21 cellular contexts compared by ENCODE assay signal in the genomic region with DNA sequence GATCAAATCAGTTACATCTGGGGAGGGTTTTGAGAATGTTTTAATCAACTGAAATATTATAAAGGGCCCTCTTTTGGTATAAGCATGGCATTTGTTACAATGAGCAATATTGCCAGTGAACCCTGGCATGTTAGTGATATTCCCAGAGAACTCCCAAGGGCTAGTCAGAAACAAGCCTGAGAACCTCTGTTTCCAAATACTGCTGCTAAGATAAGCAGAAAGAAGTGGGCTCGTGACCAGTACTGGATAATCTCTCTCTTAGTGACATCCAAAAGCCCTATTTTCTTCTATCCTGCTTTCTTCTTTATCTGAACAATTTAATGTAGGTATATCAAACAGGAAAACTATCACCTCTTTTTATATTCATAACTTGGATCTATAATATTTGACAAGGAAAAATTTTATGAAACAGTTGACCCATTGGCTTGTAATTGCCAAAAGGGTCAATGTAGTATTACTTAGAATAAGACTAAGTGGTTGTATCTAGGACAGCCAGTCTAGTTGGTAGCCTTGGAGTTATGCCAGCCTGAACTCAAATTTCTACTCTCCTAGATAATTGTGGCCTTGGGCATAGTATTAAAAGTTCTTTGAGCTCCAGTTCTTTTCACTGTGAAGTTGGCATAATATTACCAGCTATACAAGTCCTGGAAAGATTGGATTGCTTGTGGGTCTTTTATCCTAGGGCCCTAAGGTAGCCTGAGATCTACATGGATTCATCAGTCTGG. TPM values are rescaled to one million over a fixed set of nuclear protein-coding genes. Genes with fewer than 3 reads are reported as not detected.
DNase-seq lines count a peak whose midpoint lies in the region; ATAC-seq lines count a peak whose summit lies in the region.
"Had no signal": no experiment of that assay in that cellular context is flagged by ENCODE, and none has a peak within 500 bp of the region (broad histone marks: within the 10 kb centered on the region; RNA-seq: fewer than 3 reads in every experiment).

No MANE protein-coding gene starts in this region.

- H3K4me3 ChIP-seq in subcutaneous abdominal adipose tissue (ENCODE audit: low read depth in 1 of 5, low read length in 5 of 5): no peak overlapping the region
- H3K4me3 ChIP-seq: GM23248, HAP-1 had no signal

- peak overlapping the region; percentile 71 for H3K27ac ChIP-seq in subcutaneous abdominal adipose tissue (ENCODE audit: low read depth, low read length)
- H3K27ac ChIP-seq: C4-2B, GM23248 had no signal

- peaks cover 69 to 98% (median 91%) of the 10 kb centered on the region in 5 donors for H3K36me3 ChIP-seq in subcutaneous abdominal adipose tissue (ENCODE audit: control insufficient read depth in 5 of 5, insufficient read depth in 5 of 5, low read length in 5 of 5)

- no peaks in the 10 kb centered on the region for H3K27me3 ChIP-seq in subcutaneous abdominal adipose tissue (ENCODE audit: control insufficient read depth in 5 of 5, insufficient read depth in 4 of 5, low read length in 5 of 5)

- DNase-seq in Right ventricle myocardium inferior (ENCODE audit: missing footprints) (no peak), cardiac septum (ENCODE audit: low spot score) (no peak), NCI-H69 (lab: John Stamatoyannopoulos, UW) (peak; percentile 21), left ventricle myocardium superior (no peak), H4 (ENCODE audit: low spot score) (no peak), NCI-H1694 (lab: John Stamatoyannopoulos, UW) (no peak)
- DNase-seq: Calu3; CD8-positive, alpha-beta memory T cell; DMS153; GM23248; KG1; NCI-H1092 treated with DMSO at 0.1 percent for 48 hours; NCI-H2081; NCI-H510A; NCI-H748 treated with DMSO at 0.1 percent for 48 hours had no signal

- intact Hi-C loops in Right ventricle myocardium inferior (cut with DNase I): no loop called here
- intact Hi-C loops in cardiac septum (cut with DNase I): no loop called here
- intact Hi-C loops in left ventricle myocardium superior (cut with micrococcal nuclease): no loop called here

- H3K9me3 ChIP-seq in subcutaneous abdominal adipose tissue (ENCODE audit: control insufficient read depth in 5 of 5, low read length in 5 of 5): no peaks in the 10 kb centered on the region
- H3K9me3 ChIP-seq: HAP-1 had no signal

- H3K4me1 ChIP-seq in subcutaneous abdominal adipose tissue (ENCODE audit: control insufficient read depth in 5 of 5, insufficient read depth in 5 of 5, low read length in 5 of 5): peaks cover 0 to 38% (median 21%) of the 10 kb centered on the region in 5 donors
- H3K4me1 ChIP-seq: HAP-1 had no signal

- peak; percentile 69 for ATAC-seq in Right ventricle myocardium inferior
- ATAC-seq in left ventricle myocardium superior: peak; percentile 83
- ATAC-seq in GM21381 (IDR thresholded peaks at IDR 0.05; ENCODE audit: unreplicated experiment): no peak

- H3K9ac ChIP-seq in subcutaneous abdominal adipose tissue (ENCODE audit: low read length in 5 of 5): peak overlapping the region in 2 of 5 donors; percentile 27 to 48
- H3K9ac ChIP-seq: GM23248 had no signal

RNA-seq across cellular contexts. Expression of a gene that starts 15.7 kb away (rescaled TPM):
- 152 TPM for total RNA-seq in Right ventricle myocardium inferior
- 47.6 TPM for total RNA-seq in cardiac septum
- total RNA-seq in left ventricle myocardium superior: 150 TPM
- 121 and 134 TPM in 2 replicates for total RNA-seq in H4 (2014; rRNA removed; shearing (Covaris generic))

RNA-seq across cellular contexts. Expression of a gene that starts 59.1 kb away (rescaled TPM):
- total RNA-seq in Right ventricle myocardium inferior (not detected), cardiac septum (not detected), left ventricle myocardium superior (not detected)
- total RNA-seq in H4 (2014; rRNA removed; shearing (Covaris generic)): not detected in 2 replicates
- total RNA-seq: Calu3; CD8-positive, alpha-beta memory T cell; GM23248; OCI-LY7; SK-MEL-5 had no signal
